In genomic region chr6:33419580-33420492, GRCh38 we compare ENCODE assay signal across 8 cellular contexts. TPM values are rescaled to one million over a fixed set of nuclear protein-coding genes. Genes with fewer than 3 reads are reported as not detected.
DNase-seq lines count a peak whose midpoint lies in the region; ATAC-seq and TF ChIP-seq lines count a peak whose summit lies in the region.

TSS of gene SYNGAP1 (plus strand) at chr6:33420065. CDS start at chr6:33420265, 200 bp downstream.

- H3K36me3 ChIP-seq in CD8-positive, alpha-beta T cell (ENCODE audit: insufficient read depth, low read length), result peaks cover 4% of the 10 kb centered on the region
- no peaks in the 10 kb centered on the region for H3K36me3 ChIP-seq in prostate gland

- H3K9me3 ChIP-seq in CD8-positive, alpha-beta T cell (ENCODE audit: low read length), result no peaks in the 10 kb centered on the region
- no peaks in the 10 kb centered on the region for H3K9me3 ChIP-seq in prostate gland

- peaks cover 77% of the 10 kb centered on the region for H3K4me1 Mint-ChIP-seq in CD8-positive, alpha-beta T cell (ENCODE audit: low read depth)
- H3K4me1 Mint-ChIP-seq in activated naive CD8-positive, alpha-beta T cell treated with anti-CD3 and anti-CD28 coated beads, Interleukin-2, amount 10 ng/mL, durations not matched to agents 7 days and 5 days, result peaks cover 51% of the 10 kb centered on the region

- H3K4me3 Mint-ChIP-seq in CD8-positive, alpha-beta T cell, result peak within 1 kb of the TSS; percentile 94
- H3K4me3 Mint-ChIP-seq in activated naive CD8-positive, alpha-beta T cell treated with anti-CD3 and anti-CD28 coated beads, Interleukin-2, amount 10 ng/mL, durations not matched to agents 7 days and 5 days, result peak within 1 kb of the TSS; percentile 96

- no peak for TF ChIP-seq POLR2A in prostate gland (IDR thresholded peaks at IDR 0.05)

- POLR2A ChIA-PET in CD8-positive, alpha-beta T cell (lab: Charles Lee), result interaction anchor here (1.5 to 3.6 kb wide), 7 partner anchors 9 to 449 kb away, joined by 3 to 13 read pairs (median 8); partner anchors contain the start of genes KIFC1 and VPS52
- POLR2A ChIA-PET in activated naive CD8-positive, alpha-beta T cell treated with anti-CD3 and anti-CD28 coated beads, Interleukin-2, amount 10 ng/mL, durations not matched to agents 7 days and 5 days (lab: Charles Lee), result interaction anchor here (0.6 to 4.4 kb wide), 9 partner anchors 9 to 151 kb away, joined by 3 to 28 read pairs (median 9); partner anchors contain the start of genes B3GALT4, PHF1, RPS18 and VPS52

- intact Hi-C loops in CD8-positive, alpha-beta T cell (cut with DNase I, micrococcal nuclease), result loop anchor here (2.0 to 10.0 kb wide), 10 partner anchors 35 to 1295 kb away; partner anchors contain the start of genes GPSM3 (in 2 of the 2), PBX2 (in 2 of the 2), ATF6B (in 1 of the 2) and B3GALT4 (in 1 of the 2)
- intact Hi-C loops in left cardiac atrium (cut with DNase I), result no loop called here
- intact Hi-C loops in prostate gland (cut with DNase I), result loop anchor here (10.0 kb wide), 1 partner anchor 445 kb away; no protein-coding TSS in a partner anchor

- H3K9me3 Mint-ChIP-seq in CD8-positive, alpha-beta T cell, result no peaks in the 10 kb centered on the region
- no peaks in the 10 kb centered on the region for H3K9me3 Mint-ChIP-seq in activated naive CD8-positive, alpha-beta T cell treated with anti-CD3 and anti-CD28 coated beads, Interleukin-2, amount 10 ng/mL, durations not matched to agents 7 days and 5 days

- 3% methylated on average over 22 of the region's 22 CpGs for WGBS in prostate gland

- peak within 1 kb of the TSS; percentile 97 for H3K27ac Mint-ChIP-seq in CD8-positive, alpha-beta T cell
- H3K27ac Mint-ChIP-seq in activated naive CD8-positive, alpha-beta T cell treated with anti-CD3 and anti-CD28 coated beads, Interleukin-2, amount 10 ng/mL, durations not matched to agents 7 days and 5 days, result peak within 1 kb of the TSS; percentile 97

- no peak for ATAC-seq in CD8-positive, alpha-beta T cell
- no peak for ATAC-seq in activated naive CD8-positive, alpha-beta T cell treated with anti-CD3 and anti-CD28 coated beads, Interleukin-2, amount 10 ng/mL, durations not matched to agents 7 days and 5 days (ENCODE audit: low read depth)
- ATAC-seq in left cardiac atrium, result peak in 1 of 2 donors; percentile 22
- no peak for ATAC-seq in GM21381 (IDR thresholded peaks at IDR 0.05; ENCODE audit: unreplicated experiment)
- ATAC-seq in HG03460 (IDR thresholded peaks at IDR 0.05; ENCODE audit: unreplicated experiment), result no peak
- no peak for ATAC-seq in GM19452 (IDR thresholded peaks at IDR 0.05; ENCODE audit: unreplicated experiment)

- peak in 3 of 7 experiments; percentile 44 to 53 (median 53) for DNase-seq in CD8-positive, alpha-beta T cell
- peak; percentile 68 for DNase-seq in NCI-H510A treated with DMSO at 0.1 percent for 48 hours (lab: John Stamatoyannopoulos, UW)
- no peak for DNase-seq in activated naive CD8-positive, alpha-beta T cell treated with anti-CD3 and anti-CD28 coated beads, Interleukin-2, amount 10 ng/mL, durations not matched to agents 7 days and 5 days
- peak; percentile 73 for DNase-seq in left cardiac atrium
- DNase-seq in prostate gland (ENCODE audit: low spot score), result no peak

- TF ChIP-seq CTCF in CD8-positive, alpha-beta T cell (IDR thresholded peaks at IDR 0.05), result no peak
- TF ChIP-seq CTCF in prostate gland (IDR thresholded peaks at IDR 0.05), result no peak

- peak within 1 kb of the TSS; percentile 83 for H3K27ac ChIP-seq in CD8-positive, alpha-beta T cell (ENCODE audit: low read depth, low read length)
- H3K27ac ChIP-seq in prostate gland, result peak within 1 kb of the TSS; percentile 93 to 95

- CTCF ChIA-PET in CD8-positive, alpha-beta T cell (lab: Charles Lee), result interaction anchor here (1.8 kb wide), 1 partner anchor 29 kb away, joined by 4 read pairs; no protein-coding TSS in a partner anchor

- peaks cover 26% of the 10 kb centered on the region for H3K36me3 Mint-ChIP-seq in CD8-positive, alpha-beta T cell
- peaks cover 13% of the 10 kb centered on the region for H3K36me3 Mint-ChIP-seq in activated naive CD8-positive, alpha-beta T cell treated with anti-CD3 and anti-CD28 coated beads, Interleukin-2, amount 10 ng/mL, durations not matched to agents 7 days and 5 days

- H3K4me1 ChIP-seq in CD8-positive, alpha-beta T cell (ENCODE audit: insufficient read depth, low read length), result peaks cover 61% of the 10 kb centered on the region
- H3K4me1 ChIP-seq in prostate gland (replicated peaks), result peaks cover 7% of the 10 kb centered on the region

- peak within 1 kb of the TSS; percentile 51 for H3K4me3 ChIP-seq in CD8-positive, alpha-beta T cell (ENCODE audit: low read depth, low read length)
- H3K4me3 ChIP-seq in prostate gland, result peak within 1 kb of the TSS; percentile 4 to 6

- no peaks in the 10 kb centered on the region for H3K27me3 ChIP-seq in CD8-positive, alpha-beta T cell (ENCODE audit: insufficient read depth, low read length)
- H3K27me3 ChIP-seq in prostate gland (replicated peaks; ENCODE audit: insufficient read depth), result no peaks in the 10 kb centered on the region

- no peaks in the 10 kb centered on the region for H3K27me3 Mint-ChIP-seq in CD8-positive, alpha-beta T cell (ENCODE audit: low read depth)
- H3K27me3 Mint-ChIP-seq in activated naive CD8-positive, alpha-beta T cell treated with anti-CD3 and anti-CD28 coated beads, Interleukin-2, amount 10 ng/mL, durations not matched to agents 7 days and 5 days, result peaks cover 3% of the 10 kb centered on the region

RNA-seq across cellular contexts. Expression of gene SYNGAP1, which starts in this region (rescaled TPM):
- 10 to 100 TPM; 54.3 to 64.1 TPM for total RNA-seq in CD8-positive, alpha-beta T cell
- total RNA-seq in activated naive CD8-positive, alpha-beta T cell treated with anti-CD3 and anti-CD28 coated beads, Interleukin-2, amount 10 ng/mL, durations not matched to agents 7 days and 5 days, result 10 to 100 TPM; 53.3 to 60.1 TPM
- 1 to 10 TPM; 9.0 to 9.8 TPM for total RNA-seq in left cardiac atrium
- 10 to 100 TPM in 1 of 2 donors, 1 to 10 TPM in 1; 6.1 to 24.8 TPM for total RNA-seq in prostate gland

Comparison
In these comparisons a context has a peak if more than half of its experiments do, and no peak if none do; other contexts are left out.
1. DNase-seq: peak in NCI-H510A treated with DMSO at 0.1 percent for 48 hours (single experiment) and left cardiac atrium (single experiment); none in activated naive CD8-positive, alpha-beta T cell treated with anti-CD3 and anti-CD28 coated beads, Interleukin-2, amount 10 ng/mL, durations not matched to agents 7 days and 5 days (single experiment) and prostate gland (single experiment).
2. intact Hi-C loops: an anchor here in CD8-positive, alpha-beta T cell (2.0 to 10.0 kb wide) and prostate gland (10.0 kb wide); none called in left cardiac atrium.